Comparison of ENCODE assay signal across 25 cellular contexts in the genomic region with DNA sequence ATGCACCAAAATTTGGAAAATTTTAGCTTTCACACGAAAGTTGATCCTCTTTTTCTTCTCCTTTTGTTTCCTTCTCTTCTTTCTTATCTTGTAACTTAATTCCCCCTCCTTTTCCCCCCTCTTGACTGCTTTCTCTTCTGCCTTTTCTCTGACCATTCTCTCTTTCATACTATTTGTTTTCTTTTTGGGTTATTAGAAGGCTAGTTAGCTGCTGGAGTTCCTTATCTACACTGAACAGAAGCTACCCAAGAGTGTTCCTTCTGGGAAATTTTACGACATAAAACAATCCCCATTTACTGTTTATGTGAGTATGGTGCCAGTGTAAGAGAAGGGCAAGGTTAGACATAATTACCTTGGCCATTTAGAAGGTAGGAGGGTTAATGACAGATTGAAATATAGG.
A peak's percentile ranks its signal among the peaks of the same experiment; 100 is the strongest.
DNase-seq lines count a peak whose midpoint lies in the region; ATAC-seq and TF ChIP-seq lines count a peak whose summit lies in the region.
"Had no signal": no experiment of that assay in that cellular context is flagged by ENCODE, and none has a peak within 500 bp of the region (broad histone marks: within the 10 kb centered on the region; RNA-seq: fewer than 3 reads in every experiment).

No MANE protein-coding gene starts in this region.

- in situ Hi-C loops in GM23248 (cut with MboI), result no loop called here

- no peak overlapping the region for H3K4me3 ChIP-seq in GM23338
- no peak overlapping the region for H3K4me3 ChIP-seq in HUES64 (ENCODE audit: low read length)
- H3K4me3 ChIP-seq in GM23248, result no peak overlapping the region
- H3K4me3 ChIP-seq: HAP-1, K562, Peyer's patch, SK-N-MC had no signal

- WGBS in HUES64, result 46% methylated on average over 1 of the region's 2 CpGs
- 79 to 98% methylated on average over 2 of the region's 2 CpGs for WGBS in GM23248 (ENCODE audit: low coverage in 1 of 2, low lambda C conversion rate in 2 of 2, missing lambda C conversion rate in 2 of 2), 2 experiments

- H3K9ac ChIP-seq in HUES64 (ENCODE audit: low read depth, low read length) (no peak overlapping the region), GM23248 (no peak overlapping the region)

- no peak overlapping the region for H3K4me3 Mint-ChIP-seq in GM23338
- H3K4me3 Mint-ChIP-seq in brain, result peak overlapping the region in 4 of 5 experiments; percentile 30 to 70 (median 40)
- H3K4me3 Mint-ChIP-seq: CD8-positive, alpha-beta memory T cell had no signal

- no peaks in the 10 kb centered on the region for H4K20me1 ChIP-seq in GM23338 (replicated peaks; ENCODE audit: insufficient read depth)
- no peaks in the 10 kb centered on the region for H4K20me1 ChIP-seq in GM23248 (ENCODE audit: insufficient read depth)

- H3K27ac Mint-ChIP-seq in GM23338, result no peak overlapping the region
- no peak overlapping the region for H3K27ac Mint-ChIP-seq in brain
- H3K27ac Mint-ChIP-seq: CD14-positive monocyte had no signal

- H3K27me3 ChIP-seq in GM23338 (ENCODE audit: insufficient read depth), result no peaks in the 10 kb centered on the region; the same call in 1 of the 2 replicates
- peaks cover 14% of the 10 kb centered on the region; the same call in 1 of the 2 replicates for H3K27me3 ChIP-seq in HUES64 (ENCODE audit: insufficient read depth, low read length)
- peaks cover 14% of the 10 kb centered on the region; the same call in 1 of the 2 replicates for H3K27me3 ChIP-seq in GM23248 (replicated peaks; ENCODE audit: insufficient read depth)
- H3K27me3 ChIP-seq: Peyer's patch had no signal

- H3K9me3 Mint-ChIP-seq in GM23338 (no peaks in the 10 kb centered on the region), brain (peaks cover 0 to 4% (median 0%) of the 10 kb centered on the region in 5 experiments)

- DNase-seq in DMS153 (lab: John Stamatoyannopoulos, UW) (peak; percentile 7), DMS153 treated with DMSO at 0.1 percent for 48 hours (lab: John Stamatoyannopoulos, UW; ENCODE audit: unreplicated experiment) (no peak), GM23338 (ENCODE audit: low spot score) (no peak), kidney tubule cell (ENCODE audit: low spot score) (no peak), GM23248 (no peak)
- DNase-seq: BE2C; CD8-positive, alpha-beta memory T cell; DMS 273 treated with DMSO at 0.1 percent for 48 hours; DND-41; Kasumi-1; NCI-H1092 treated with DMSO at 0.1 percent for 48 hours; NCI-H1436; NCI-H1930; NCI-H2107; NCI-H446 treated with DMSO at 0.1 percent for 48 hours; Peyer's patch; SIG-M5 had no signal

- no peak overlapping the region for H2AFZ ChIP-seq in GM23338
- no peak overlapping the region for H2AFZ ChIP-seq in GM23248

- peak overlapping the region; percentile 59 for H3K27ac ChIP-seq in GM23338 (ENCODE audit: low read depth)
- H3K27ac ChIP-seq in HUES64 (ENCODE audit: low read depth, low read length), result peak overlapping the region; percentile 14; the same call in 1 of the 2 replicates
- no peak overlapping the region for H3K27ac ChIP-seq in GM23248
- H3K27ac ChIP-seq: HL-60, Peyer's patch, SK-N-MC had no signal

- ATAC-seq in GM23338 (no peak), HG02798 (IDR thresholded peaks at IDR 0.05; ENCODE audit: poor library complexity, unreplicated experiment) (no peak)
- ATAC-seq: K562 had no signal

- peaks cover 17% of the 10 kb centered on the region for H3K79me2 ChIP-seq in GM23338 (replicated peaks; ENCODE audit: insufficient read depth)
- no peaks in the 10 kb centered on the region for H3K79me2 ChIP-seq in GM23248 (ENCODE audit: insufficient read depth)

- peaks cover 6% of the 10 kb centered on the region for H3K27me3 Mint-ChIP-seq in GM23338 (ENCODE audit: insufficient read depth, low read depth, poor library complexity)
- H3K27me3 Mint-ChIP-seq in brain, result peaks cover 57% of the 10 kb centered on the region

- H3K36me3 ChIP-seq in GM23338 (ENCODE audit: insufficient read depth) (no peaks in the 10 kb centered on the region), HUES64 (ENCODE audit: insufficient read depth, low read length) (no peaks in the 10 kb centered on the region), GM23248 (ENCODE audit: low read depth) (no peaks in the 10 kb centered on the region)
- H3K36me3 ChIP-seq: BE2C, HAP-1, Peyer's patch had no signal

- H3K9me3 ChIP-seq in HUES64 (ENCODE audit: insufficient read depth, low read depth, low read length) (no peaks in the 10 kb centered on the region), GM23248 (ENCODE audit: low read depth) (no peaks in the 10 kb centered on the region)
- H3K9me3 ChIP-seq: BE2C, HAP-1, Peyer's patch had no signal

- peaks cover 64% of the 10 kb centered on the region for H3K4me1 ChIP-seq in GM23338 (ENCODE audit: insufficient read depth)
- peaks cover 55% of the 10 kb centered on the region for H3K4me1 ChIP-seq in HUES64 (ENCODE audit: insufficient read depth, low read length)
- H3K4me1 ChIP-seq in GM23248 (ENCODE audit: insufficient read depth), result peaks cover 11% of the 10 kb centered on the region; the same call in 1 of the 2 replicates
- H3K4me1 ChIP-seq: BE2C, HAP-1, Peyer's patch had no signal

- H3F3A ChIP-seq in GM23338 (replicated peaks; ENCODE audit: low read depth) (no peaks in the 10 kb centered on the region), GM23248 (ENCODE audit: insufficient read depth) (peaks cover 11% of the 10 kb centered on the region; the same call in 1 of the 2 replicates)

- H3K9me2 ChIP-seq in GM23338 (ENCODE audit: insufficient read depth) (no peaks in the 10 kb centered on the region), GM23248 (ENCODE audit: insufficient read depth) (no peaks in the 10 kb centered on the region)

- H3K4me1 Mint-ChIP-seq in GM23338 (peaks cover 54% of the 10 kb centered on the region), brain (peaks cover 28% of the 10 kb centered on the region)
- H3K4me1 Mint-ChIP-seq: CD8-positive, alpha-beta memory T cell had no signal

- peak overlapping the region; percentile 72 for H3K4me2 ChIP-seq in GM23338
- H3K4me2 ChIP-seq in GM23248 (ENCODE audit: unreplicated experiment), result no peak overlapping the region

- no peak for TF ChIP-seq CTCF in GM23338 (conservative IDR thresholded peaks at IDR 0.05; ENCODE audit: low read depth in 2 of 2)
- no peak for TF ChIP-seq CTCF in brain (conservative IDR thresholded peaks at IDR 0.05)

- no peaks in the 10 kb centered on the region; the same call in 2 of the 3 replicates for H3K36me3 Mint-ChIP-seq in GM23338 (ENCODE audit: low read depth)
- H3K36me3 Mint-ChIP-seq in brain, result no peaks in the 10 kb centered on the region
- H3K36me3 Mint-ChIP-seq: CD8-positive, alpha-beta memory T cell had no signal

TF ChIP-seq in GM23338, 12 proteins besides CTCF, POLR2A, EP300 and RAD21 (continues in another document):
- TF ChIP-seq CREB1 (CRISPR knock-in tag; IDR thresholded peaks at IDR 0.05; ENCODE audit: low read depth) (no peak), JUNB (IDR thresholded peaks at IDR 0.05; ENCODE audit: unreplicated experiment) (no peak), NANOG (IDR thresholded peaks at IDR 0.05; ENCODE audit: borderline replicate concordance) (no peak), POLR2AphosphoS5 (IDR thresholded peaks at IDR 0.05; ENCODE audit: low read depth) (no peak), ZNF331 (CRISPR knock-in tag; IDR thresholded peaks at IDR 0.05; ENCODE audit: low read depth) (no peak), EZH2 (IDR thresholded peaks at IDR 0.05; ENCODE audit: low read depth, unreplicated experiment) (no peak), EZH2phosphoT487 (IDR thresholded peaks at IDR 0.05; ENCODE audit: unreplicated experiment) (no peak), STAT1 (IDR thresholded peaks at IDR 0.05; ENCODE audit: unreplicated experiment) (no peak)
- TF ChIP-seq, protein P1, sequence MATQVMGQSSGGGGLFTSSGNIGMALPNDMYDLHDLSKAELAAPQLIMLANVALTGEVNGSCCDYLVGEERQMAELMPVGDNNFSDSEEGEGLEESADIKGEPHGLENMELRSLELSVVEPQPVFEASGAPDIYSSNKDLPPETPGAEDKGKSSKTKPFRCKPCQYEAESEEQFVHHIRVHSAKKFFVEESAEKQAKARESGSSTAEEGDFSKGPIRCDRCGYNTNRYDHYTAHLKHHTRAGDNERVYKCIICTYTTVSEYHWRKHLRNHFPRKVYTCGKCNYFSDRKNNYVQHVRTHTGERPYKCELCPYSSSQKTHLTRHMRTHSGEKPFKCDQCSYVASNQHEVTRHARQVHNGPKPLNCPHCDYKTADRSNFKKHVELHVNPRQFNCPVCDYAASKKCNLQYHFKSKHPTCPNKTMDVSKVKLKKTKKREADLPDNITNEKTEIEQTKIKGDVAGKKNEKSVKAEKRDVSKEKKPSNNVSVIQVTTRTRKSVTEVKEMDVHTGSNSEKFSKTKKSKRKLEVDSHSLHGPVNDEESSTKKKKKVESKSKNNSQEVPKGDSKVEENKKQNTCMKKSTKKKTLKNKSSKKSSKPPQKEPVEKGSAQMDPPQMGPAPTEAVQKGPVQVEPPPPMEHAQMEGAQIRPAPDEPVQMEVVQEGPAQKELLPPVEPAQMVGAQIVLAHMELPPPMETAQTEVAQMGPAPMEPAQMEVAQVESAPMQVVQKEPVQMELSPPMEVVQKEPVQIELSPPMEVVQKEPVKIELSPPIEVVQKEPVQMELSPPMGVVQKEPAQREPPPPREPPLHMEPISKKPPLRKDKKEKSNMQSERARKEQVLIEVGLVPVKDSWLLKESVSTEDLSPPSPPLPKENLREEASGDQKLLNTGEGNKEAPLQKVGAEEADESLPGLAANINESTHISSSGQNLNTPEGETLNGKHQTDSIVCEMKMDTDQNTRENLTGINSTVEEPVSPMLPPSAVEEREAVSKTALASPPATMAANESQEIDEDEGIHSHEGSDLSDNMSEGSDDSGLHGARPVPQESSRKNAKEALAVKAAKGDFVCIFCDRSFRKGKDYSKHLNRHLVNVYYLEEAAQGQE (IDR thresholded peaks at IDR 0.05; ENCODE audit: unreplicated experiment), result no peak
- TF ChIP-seq, protein P2, sequence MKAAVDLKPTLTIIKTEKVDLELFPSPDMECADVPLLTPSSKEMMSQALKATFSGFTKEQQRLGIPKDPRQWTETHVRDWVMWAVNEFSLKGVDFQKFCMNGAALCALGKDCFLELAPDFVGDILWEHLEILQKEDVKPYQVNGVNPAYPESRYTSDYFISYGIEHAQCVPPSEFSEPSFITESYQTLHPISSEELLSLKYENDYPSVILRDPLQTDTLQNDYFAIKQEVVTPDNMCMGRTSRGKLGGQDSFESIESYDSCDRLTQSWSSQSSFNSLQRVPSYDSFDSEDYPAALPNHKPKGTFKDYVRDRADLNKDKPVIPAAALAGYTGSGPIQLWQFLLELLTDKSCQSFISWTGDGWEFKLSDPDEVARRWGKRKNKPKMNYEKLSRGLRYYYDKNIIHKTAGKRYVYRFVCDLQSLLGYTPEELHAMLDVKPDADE (IDR thresholded peaks at IDR 0.05), result no peak
